ENCODE assay signal across 26 cellular contexts in genomic region chr3:134384963-134385362, GRCh38. TPM values are rescaled to one million over a fixed set of nuclear protein-coding genes. Genes with fewer than 3 reads are reported as not detected.
"Had no signal": no experiment of that assay in that cellular context is flagged by ENCODE, and none has a peak within 500 bp of the region (broad histone marks: within the 10 kb centered on the region; RNA-seq: fewer than 3 reads in every experiment).

No MANE protein-coding gene starts in this region.

- H3K27me3 ChIP-seq: colonic mucosa, esophagus squamous epithelium, heart right ventricle, stomach, thyroid gland, upper lobe of left lung had no signal

- H3K9ac ChIP-seq: parathyroid adenoma had no signal

- H3K9me3 ChIP-seq: colonic mucosa, neutrophil, stomach, thyroid gland, upper lobe of left lung had no signal

- H3K4me3 ChIP-seq: colonic mucosa, esophagus squamous epithelium, heart right ventricle, smooth muscle cell, stomach, thyroid gland, upper lobe of left lung had no signal

- H3K4me1 ChIP-seq: colonic mucosa, heart right ventricle had no signal

- DNase-seq: colonic mucosa; dermis blood vessel endothelial cell; effector memory CD4-positive, alpha-beta T cell; erythroblast; esophagus squamous epithelium; foreskin melanocyte; glutamatergic neuron; heart right ventricle; hippocampal formation; mammary epithelial cell; mesendoderm; midbrain; stimulated activated CD4-positive, alpha-beta T cell treated with anti-CD3 and anti-CD28 coated beads, Interleukin-12 subunit alpha, Interleukin-12 subunit beta, amount 100 ng/mL, for 4 hours; stimulated activated CD4-positive, alpha-beta T cell treated with anti-CD3 and anti-CD28 coated beads, Interleukin-1b, Interleukin-23, amount 100 ng/mL, for 48 hours; stimulated activated CD4-positive, alpha-beta T cell treated with anti-CD3 and anti-CD28 coated beads, Interleukin-4, amount 100 ng/mL, for 1 hour; stimulated activated CD8-positive, alpha-beta memory T cell treated with anti-CD3 and anti-CD28 coated beads, Interleukin-4, amount 100 ng/mL, for 48 hours; stimulated activated naive CD4-positive, alpha-beta T cell; stomach; thyroid gland had no signal

- FAIRE-seq: islet of Langerhans, urothelium cell line had no signal

- H3K79me2 ChIP-seq: parathyroid adenoma had no signal

- H3K36me3 ChIP-seq: colonic mucosa, esophagus squamous epithelium, heart right ventricle, neutrophil, stomach, thyroid gland, upper lobe of left lung had no signal

- H3K27ac ChIP-seq: colonic mucosa, esophagus squamous epithelium, heart right ventricle, neutrophil, parathyroid adenoma, stomach, thyroid gland, upper lobe of left lung had no signal

- H3K4me2 ChIP-seq: smooth muscle cell had no signal

- H2AFZ ChIP-seq: parathyroid adenoma had no signal

RNA-seq across cellular contexts. Expression of gene AMOTL2, which starts 10.7 kb away (rescaled TPM):
- total RNA-seq: naive thymus-derived CD4-positive, alpha-beta T cell had no signal
